8 cellular contexts compared by ENCODE assay signal in the genomic region with DNA sequence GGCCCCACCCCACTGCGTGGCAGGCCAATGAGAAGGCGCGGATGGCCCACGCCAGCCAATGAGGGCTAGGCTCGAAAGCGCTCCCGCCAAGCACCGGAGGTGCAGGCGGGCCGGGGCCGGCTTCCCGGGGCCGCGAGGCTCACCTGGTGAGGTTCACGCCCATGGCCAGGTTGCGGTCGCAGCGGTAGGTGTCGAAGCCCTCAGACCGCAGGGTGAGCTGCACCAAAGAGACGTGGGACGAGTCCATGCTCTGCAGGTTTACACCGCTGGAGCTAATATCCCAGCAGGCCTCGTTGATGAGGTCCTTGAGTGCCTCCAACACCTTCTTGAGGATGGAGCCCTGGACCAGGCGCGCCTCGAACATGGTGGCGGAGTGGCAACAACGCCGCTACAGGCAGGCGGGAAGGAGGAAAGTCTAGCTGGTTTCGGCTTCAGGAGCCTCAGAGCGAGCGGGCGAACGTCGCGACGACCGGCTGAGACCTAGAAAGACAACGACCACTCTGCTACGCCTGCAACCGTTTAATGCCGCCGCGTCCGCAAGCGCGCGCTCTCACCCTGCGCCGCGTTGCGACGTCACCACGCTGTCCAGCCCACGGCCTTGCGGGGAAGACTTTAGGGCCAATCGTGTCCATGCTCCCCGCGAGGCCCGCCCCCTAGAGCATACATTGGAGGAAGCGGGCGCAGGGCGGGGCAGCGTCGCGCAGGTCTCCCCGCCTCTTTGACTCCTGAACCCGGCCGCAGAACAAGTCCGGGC. TPM values are rescaled to one million over a fixed set of nuclear protein-coding genes. Genes with fewer than 3 reads are reported as not detected.
DNase-seq lines count a peak whose midpoint lies in the region; ATAC-seq and TF ChIP-seq lines count a peak whose summit lies in the region.

A gene (minus strand): TSS at position 524 of the 754 bp plus-strand sequence. CDS start 160 bp downstream, at position 364.

- H3K27ac ChIP-seq in C4-2B (peak within 1 kb of the TSS; percentile 81), left lung (peak within 1 kb of the TSS; percentile 90 to 92)

- no peaks in the 10 kb centered on the region for H3K9me3 Mint-ChIP-seq in dendritic cell treated with granulocyte-macrophage colony-stimulating factor and Interleukin-4, amounts not matched to agents 40 ng/mL and 50 ng/mL, for 4 days

- DNase-seq in NCI-H774 (lab: John Stamatoyannopoulos, UW) = peak; percentile 96
- peak; percentile 93 to 94 for DNase-seq in activated CD4-positive, alpha-beta T cell treated with anti-CD3 and anti-CD28 coated beads, Interleukin-2, amount 50 U/mL, for 4 hours
- DNase-seq in left lung = peak; percentile 98 to 99
- peak; percentile 94 to 96 for DNase-seq in stimulated activated CD4-positive, alpha-beta T cell treated with anti-CD3 and anti-CD28 coated beads, Interleukin-2, amount 100 ng/mL, for 48 hours

- H3K27ac Mint-ChIP-seq in dendritic cell treated with granulocyte-macrophage colony-stimulating factor and Interleukin-4, amounts not matched to agents 40 ng/mL and 50 ng/mL, for 4 days = peak within 1 kb of the TSS; percentile 88

- TF ChIP-seq CTCF in C4-2B (conservative IDR thresholded peaks at IDR 0.05) (no peak), left lung (IDR thresholded peaks at IDR 0.05) (peak in 1 of 2 donors; percentile 25)

- peaks cover 32% of the 10 kb centered on the region for H3K4me1 Mint-ChIP-seq in dendritic cell treated with granulocyte-macrophage colony-stimulating factor and Interleukin-4, amounts not matched to agents 40 ng/mL and 50 ng/mL, for 4 days (ENCODE audit: low read depth)

- H3K27me3 Mint-ChIP-seq in dendritic cell treated with granulocyte-macrophage colony-stimulating factor and Interleukin-4, amounts not matched to agents 40 ng/mL and 50 ng/mL, for 4 days = no peaks in the 10 kb centered on the region

- no peaks in the 10 kb centered on the region for H3K27me3 ChIP-seq in left lung

- peak within 1 kb of the TSS; percentile 92 for H3K4me3 Mint-ChIP-seq in dendritic cell treated with granulocyte-macrophage colony-stimulating factor and Interleukin-4, amounts not matched to agents 40 ng/mL and 50 ng/mL, for 4 days

- H3K36me3 Mint-ChIP-seq in dendritic cell treated with granulocyte-macrophage colony-stimulating factor and Interleukin-4, amounts not matched to agents 40 ng/mL and 50 ng/mL, for 4 days (ENCODE audit: low read depth) = peaks cover 35% of the 10 kb centered on the region

- intact Hi-C loops in dendritic cell treated with granulocyte-macrophage colony-stimulating factor and Interleukin-4, amounts not matched to agents 40 ng/mL and 50 ng/mL, for 4 days (cut with micrococcal nuclease) = no loop called here
- intact Hi-C loops in left lung (cut with DNase I) = no loop called here

- H3K9me3 ChIP-seq in left lung = no peaks in the 10 kb centered on the region

- peaks cover 0 to 31% of the 10 kb centered on the region in 2 donors for H3K36me3 ChIP-seq in left lung

- peak; percentile 95 for ATAC-seq in GM19395 (IDR thresholded peaks at IDR 0.05; ENCODE audit: unreplicated experiment)
- ATAC-seq in HG03565 (IDR thresholded peaks at IDR 0.05; ENCODE audit: unreplicated experiment) = peak; percentile 88
- peak; percentile 98 for ATAC-seq in left lung

- peaks cover 10 to 23% of the 10 kb centered on the region in 2 donors for H3K4me1 ChIP-seq in left lung

- peak within 1 kb of the TSS; percentile 85 to 93 for H3K4me3 ChIP-seq in left lung

RNA-seq across cellular contexts. Expression of the gene that starts here (rescaled TPM):
- 10 to 100 TPM; 80.4 to 93.9 TPM for total RNA-seq in left lung

Comparison
In these comparisons a context has a peak if more than half of its experiments do, and no peak if none do; other contexts are left out.
1. Peak in every context shown above with its lines: DNase-seq, ATAC-seq, H3K4me3 ChIP-seq and H3K27ac ChIP-seq.